In genomic region chr14:75742867-75743266, GRCh38 we compare ENCODE assay signal across 34 cellular contexts.
"Had no signal": no experiment of that assay in that cellular context is flagged by ENCODE, and none has a peak within 500 bp of the region (broad histone marks: within the 10 kb centered on the region; RNA-seq: fewer than 3 reads in every experiment).

No MANE protein-coding gene starts in this region.

- H3K4me3 ChIP-seq: MG63 had no signal

- H3K27ac ChIP-seq: KMS-11 had no signal

- H3K4me2 ChIP-seq: KMS-11 had no signal

- H3K27me3 ChIP-seq: MG63 had no signal

- H3K36me3 ChIP-seq: MG63 had no signal

- H3K9ac ChIP-seq: KMS-11 had no signal

- DNase-seq: Karpas-422, Kasumi-1, KG1, MG63, MM.1S, NCI-H1048, NCI-H1092, NCI-H1092 treated with DMSO at 0.1 percent for 48 hours, NCI-H1105, NCI-H1105 treated with DMSO at 0.1 percent for 48 hours, NCI-H1417, NCI-H1417 treated with DMSO at 0.1 percent for 48 hours, NCI-H1436, NCI-H1436 treated with DMSO at 0.1 percent for 48 hours, NCI-H146, NCI-H1694, NCI-H1694 treated with DMSO at 0.1 percent for 48 hours, NCI-H187, NCI-H187 treated with DMSO at 0.1 percent for 48 hours, NCI-H1930, NCI-H2029, NCI-H2029 treated with DMSO at 0.1 percent for 48 hours, NCI-H2081, NCI-H2081 treated with DMSO at 0.1 percent for 48 hours, NCI-H2107, NCI-H2171, NCI-H2171 treated with DMSO at 0.1 percent for 48 hours, NCI-H2227 treated with DMSO at 0.1 percent for 48 hours, NCI-H226, NCI-H345, NCI-H446, NCI-H446 treated with DMSO at 0.1 percent for 48 hours, NCI-H510A had no signal

- H3K9me3 ChIP-seq: MG63 had no signal
